18 cellular contexts compared by ENCODE assay signal in genomic region chr2:98903767-98904485, GRCh38. TPM values are rescaled to one million over a fixed set of nuclear protein-coding genes. Genes with fewer than 3 reads are reported as not detected.
DNase-seq lines count a peak whose midpoint lies in the region; ATAC-seq and TF ChIP-seq lines count a peak whose summit lies in the region.
"Had no signal": no experiment of that assay in that cellular context is flagged by ENCODE, and none has a peak within 500 bp of the region (broad histone marks: within the 10 kb centered on the region; RNA-seq: fewer than 3 reads in every experiment).

No MANE protein-coding gene starts in this region.

- H3K4me1 Mint-ChIP-seq in activated T-helper 2 cell treated with anti-CD3 and anti-CD28 coated beads, Interferon-gamma antibody, Interleukin-2, Interleukin-4, amounts not matched to agents 10 μg/mL and 5 μg/mL and 100 μg/mL, durations not matched to agents 14 hours and 24 hours and 36 hours (ENCODE audit: low read depth) = peaks cover 10% of the 10 kb centered on the region

- POLR2A ChIA-PET in HEK293 (lab: Yijun Ruan, JAX) = no interaction called here

- CTCF ChIA-PET in HEK293 (lab: Yijun Ruan, JAX) = no interaction called here

- no peak overlapping the region for H3K4me3 Mint-ChIP-seq in activated T-helper 2 cell treated with anti-CD3 and anti-CD28 coated beads, Interferon-gamma antibody, Interleukin-2, Interleukin-4, amounts not matched to agents 10 μg/mL and 5 μg/mL and 100 μg/mL, durations not matched to agents 14 hours and 24 hours and 36 hours (ENCODE audit: low read depth)
- H3K4me3 Mint-ChIP-seq: activated B cell treated with CpG ODN at 0.5 μM for 24 hours; CD8-positive, alpha-beta memory T cell had no signal

- H3K4me1 ChIP-seq in HEK293 (ENCODE audit: control insufficient read depth, insufficient read depth, low read length) = peaks cover 3% of the 10 kb centered on the region

- intact Hi-C loops in activated T-helper 2 cell treated with anti-CD3 and anti-CD28 coated beads, Interferon-gamma antibody, Interleukin-2, Interleukin-4, amounts not matched to agents 10 μg/mL and 5 μg/mL and 100 μg/mL, durations not matched to agents 14 hours and 24 hours and 36 hours (cut with micrococcal nuclease) = no loop called here

- H3K27me3 Mint-ChIP-seq in activated T-helper 2 cell treated with anti-CD3 and anti-CD28 coated beads, Interferon-gamma antibody, Interleukin-2, Interleukin-4, amounts not matched to agents 10 μg/mL and 5 μg/mL and 100 μg/mL, durations not matched to agents 14 hours and 24 hours and 36 hours (ENCODE audit: low read depth) = peaks cover 16% of the 10 kb centered on the region

- no peak overlapping the region for H3K4me3 ChIP-seq in HEK293 (ENCODE audit: low read depth, low read length)
- H3K4me3 ChIP-seq: cardiac muscle cell, ovary had no signal

- no peak overlapping the region for H3K27ac Mint-ChIP-seq in activated T-helper 2 cell treated with anti-CD3 and anti-CD28 coated beads, Interferon-gamma antibody, Interleukin-2, Interleukin-4, amounts not matched to agents 10 μg/mL and 5 μg/mL and 100 μg/mL, durations not matched to agents 14 hours and 24 hours and 36 hours
- H3K27ac Mint-ChIP-seq: activated B cell treated with CpG ODN at 0.5 μM for 24 hours had no signal

- no peaks in the 10 kb centered on the region for H3K9me3 Mint-ChIP-seq in activated T-helper 2 cell treated with anti-CD3 and anti-CD28 coated beads, Interferon-gamma antibody, Interleukin-2, Interleukin-4, amounts not matched to agents 10 μg/mL and 5 μg/mL and 100 μg/mL, durations not matched to agents 14 hours and 24 hours and 36 hours
- H3K9me3 Mint-ChIP-seq: CD8-positive, alpha-beta memory T cell had no signal

- no peak for TF ChIP-seq CTCF in HEK293 (tag by site-specific recombination; IDR thresholded peaks at IDR 0.05)

- no peak overlapping the region for H3K27ac ChIP-seq in HEK293 (ENCODE audit: extremely low read depth, low read depth, low read length)
- H3K27ac ChIP-seq: cardiac muscle cell, ovary had no signal

- DNase-seq in COLO668 (lab: John Stamatoyannopoulos, UW; ENCODE audit: unreplicated experiment) = peak; percentile 35
- peak; percentile 5 for DNase-seq in activated T-helper 2 cell treated with anti-CD3 and anti-CD28 coated beads, Interferon-gamma antibody, Interleukin-2, Interleukin-4, amounts not matched to agents 10 μg/mL and 5 μg/mL and 100 μg/mL, durations not matched to agents 14 hours and 24 hours and 36 hours (ENCODE audit: low spot score)
- peak; percentile 55 for DNase-seq in mesenteric fat pad (ENCODE audit: low spot score)
- DNase-seq in HCEC 1CT = no peak
- DNase-seq: activated B cell treated with CpG ODN at 0.5 μM for 24 hours; activated gamma-delta T cell; CD8-positive, alpha-beta memory T cell; EL; NCI-H1436; OCI-M1; ovary; stimulated activated CD4-positive, alpha-beta T cell treated with anti-CD3 and anti-CD28 coated beads, Interleukin-4, amount 100 ng/mL, for 24 hours; T-helper 2 cell had no signal

- ATAC-seq in HG03571 (IDR thresholded peaks at IDR 0.05; ENCODE audit: unreplicated experiment) = no peak
- ATAC-seq in HG02884 (IDR thresholded peaks at IDR 0.05; ENCODE audit: unreplicated experiment) = no peak
- ATAC-seq in HG02759 (IDR thresholded peaks at IDR 0.05; ENCODE audit: unreplicated experiment) = no peak

- no peaks in the 10 kb centered on the region for H3K9me3 ChIP-seq in HEK293 (ENCODE audit: control insufficient read depth, insufficient read depth, low read depth, low read length)
- H3K9me3 ChIP-seq: ovary had no signal

- no peaks in the 10 kb centered on the region for H3K36me3 Mint-ChIP-seq in activated T-helper 2 cell treated with anti-CD3 and anti-CD28 coated beads, Interferon-gamma antibody, Interleukin-2, Interleukin-4, amounts not matched to agents 10 μg/mL and 5 μg/mL and 100 μg/mL, durations not matched to agents 14 hours and 24 hours and 36 hours (ENCODE audit: low read depth)

- H3K36me3 ChIP-seq in HEK293 (ENCODE audit: control insufficient read depth in 2 of 2, insufficient read depth in 1 of 2, low read length in 2 of 2) = no peaks in the 10 kb centered on the region
- H3K36me3 ChIP-seq: cardiac muscle cell, ovary had no signal

TF ChIP-seq in HEK293, 187 proteins besides CTCF, POLR2A, EP300 and RAD21:
- TF ChIP-seq TCF7L2 (IDR thresholded peaks at IDR 0.05; ENCODE audit: borderline replicate concordance, low read depth, low read length) (no peak), ZSCAN16 (tag by site-specific recombination; IDR thresholded peaks at IDR 0.05) (no peak), HOXA7 (CRISPR knock-in tag; IDR thresholded peaks at IDR 0.05; ENCODE audit: borderline replicate concordance) (no peak), ZNF248 (tag by site-specific recombination; IDR thresholded peaks at IDR 0.05) (no peak), ZNF2 (tag by site-specific recombination; IDR thresholded peaks at IDR 0.05) (no peak), GLIS1 (tag by site-specific recombination; IDR thresholded peaks at IDR 0.05) (peak; percentile 39; the same call in 1 of the 2 replicates), KLF7 (tag by site-specific recombination; IDR thresholded peaks at IDR 0.05; ENCODE audit: borderline replicate concordance) (no peak), ZNF341 (tag by site-specific recombination; IDR thresholded peaks at IDR 0.05; ENCODE audit: low read depth) (no peak), ZNF223 (tag by site-specific recombination; IDR thresholded peaks at IDR 0.05) (no peak), ZNF292 (tag by site-specific recombination; IDR thresholded peaks at IDR 0.05; ENCODE audit: borderline replicate concordance, low read depth) (no peak), ZIC2 (tag by site-specific recombination; IDR thresholded peaks at IDR 0.05) (peak; percentile 75), ZNF433 (tag by site-specific recombination; IDR thresholded peaks at IDR 0.05; ENCODE audit: low read depth) (no peak), ZNF549 (tag by site-specific recombination; IDR thresholded peaks at IDR 0.05) (no peak)
- TF ChIP-seq, protein P1, sequence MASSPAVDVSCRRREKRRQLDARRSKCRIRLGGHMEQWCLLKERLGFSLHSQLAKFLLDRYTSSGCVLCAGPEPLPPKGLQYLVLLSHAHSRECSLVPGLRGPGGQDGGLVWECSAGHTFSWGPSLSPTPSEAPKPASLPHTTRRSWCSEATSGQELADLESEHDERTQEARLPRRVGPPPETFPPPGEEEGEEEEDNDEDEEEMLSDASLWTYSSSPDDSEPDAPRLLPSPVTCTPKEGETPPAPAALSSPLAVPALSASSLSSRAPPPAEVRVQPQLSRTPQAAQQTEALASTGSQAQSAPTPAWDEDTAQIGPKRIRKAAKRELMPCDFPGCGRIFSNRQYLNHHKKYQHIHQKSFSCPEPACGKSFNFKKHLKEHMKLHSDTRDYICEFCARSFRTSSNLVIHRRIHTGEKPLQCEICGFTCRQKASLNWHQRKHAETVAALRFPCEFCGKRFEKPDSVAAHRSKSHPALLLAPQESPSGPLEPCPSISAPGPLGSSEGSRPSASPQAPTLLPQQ (tag by site-specific recombination; IDR thresholded peaks at IDR 0.05) = no peak
TF ChIP-seq in HEK293: peak in this region for 2.

RNA-seq across cellular contexts. Expression of gene CRACDL, which starts 32.1 kb away (rescaled TPM):
- total RNA-seq in activated T-helper 2 cell treated with anti-CD3 and anti-CD28 coated beads, Interferon-gamma antibody, Interleukin-2, Interleukin-4, amounts not matched to agents 10 μg/mL and 5 μg/mL and 100 μg/mL, durations not matched to agents 14 hours and 24 hours and 36 hours = 0.37 and 0.55 TPM in 2 replicates
- total RNA-seq in mesenteric fat pad = 7.9 TPM
- total RNA-seq: activated B cell treated with CpG ODN at 0.5 μM for 24 hours had no signal
